In genomic region chr5:42874621-42875198, GRCh38 we compare ENCODE assay signal across 1 cellular context.
TF ChIP-seq lines count a peak whose summit lies in the region.

No MANE protein-coding gene starts in this region.

TF ChIP-seq in liver, 16 proteins besides CTCF, POLR2A, EP300 and RAD21 (continued from another document):
- TF ChIP-seq REST (IDR thresholded peaks at IDR 0.05): peak; percentile 82
- TF ChIP-seq EGR1 (IDR thresholded peaks at IDR 0.05; ENCODE audit: low read depth in 2 of 2): no peak
